In the genomic region with DNA sequence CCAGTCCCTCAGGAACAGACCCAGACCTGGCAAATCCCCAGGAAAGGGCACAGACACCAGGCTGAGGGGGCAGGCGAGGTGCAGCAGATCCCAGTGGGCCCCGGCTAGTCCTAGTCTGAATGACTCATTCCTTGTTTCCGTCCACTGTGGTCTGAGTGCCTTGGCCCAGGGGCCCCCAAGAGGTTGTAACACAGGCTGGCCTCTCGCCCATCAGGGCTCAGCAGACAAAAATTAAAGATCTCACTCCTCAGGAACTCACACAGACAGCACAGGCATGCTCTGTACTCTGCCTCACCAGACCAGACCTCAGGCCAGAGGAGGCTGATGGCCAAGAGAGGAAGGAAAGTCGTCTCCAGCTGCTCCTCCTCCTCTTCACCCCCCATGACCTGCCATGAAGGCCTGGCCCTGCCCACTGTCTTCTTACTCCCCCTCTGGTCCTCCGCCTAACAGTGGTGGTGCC, we compare ENCODE assay signal across 9 cellular contexts. TPM values are rescaled to one million over a fixed set of nuclear protein-coding genes. Genes with fewer than 3 reads are reported as not detected.
DNase-seq lines count a peak whose midpoint lies in the region; ATAC-seq, FAIRE-seq and TF ChIP-seq lines count a peak whose summit lies in the region.
"Had no signal": no experiment of that assay in that cellular context is flagged by ENCODE, and none has a peak within 500 bp of the region (broad histone marks: within the 10 kb centered on the region; RNA-seq: fewer than 3 reads in every experiment).

No MANE protein-coding gene starts in this region.

- H3F3A ChIP-seq in SK-N-SH (replicated peaks; ENCODE audit: insufficient read depth) = peaks cover 50% of the 10 kb centered on the region

- H3K9me3 ChIP-seq in SK-N-SH (no peaks in the 10 kb centered on the region), pancreas (no peaks in the 10 kb centered on the region)

- peak overlapping the region; percentile 84 for H3K4me2 ChIP-seq in SK-N-SH

- H3K79me2 ChIP-seq in SK-N-SH (ENCODE audit: insufficient read depth) = peaks cover 25% of the 10 kb centered on the region; the same call in 1 of the 2 replicates

- H3K4me1 ChIP-seq in SK-N-SH (ENCODE audit: control insufficient read depth in 1 of 2, insufficient read depth in 2 of 2, low read depth in 1 of 2, low read length in 1 of 2) (peaks cover 14 to 49% of the 10 kb centered on the region in 2 experiments; a peak in 3 of 4 replicates), pancreas (peaks cover 11 to 32% (median 18%) of the 10 kb centered on the region in 3 donors)

- H3K36me3 ChIP-seq in SK-N-SH (replicated peaks in 1 of 2; ENCODE audit: control insufficient read depth in 1 of 2, insufficient read depth in 2 of 2, low read length in 1 of 2) = no peaks in the 10 kb centered on the region
- H3K36me3 ChIP-seq in pancreas = no peaks in the 10 kb centered on the region

- no peak overlapping the region for H2AFZ ChIP-seq in SK-N-SH (ENCODE audit: low read depth)

- no peak for FAIRE-seq in pancreas (lab: Jason Lieb, UNC)
- FAIRE-seq: TTC549 had no signal

- TF ChIP-seq RAD21 in SK-N-SH (IDR thresholded peaks at IDR 0.05; ENCODE audit: low read length) = no peak

- no peak for TF ChIP-seq CTCF in SK-N-SH (IDR thresholded peaks at IDR 0.05)
- TF ChIP-seq CTCF in fibroblast of pulmonary artery (IDR thresholded peaks at IDR 0.05; ENCODE audit: low read length, missing control alignments) = no peak
- no peak for TF ChIP-seq CTCF in pancreas (IDR thresholded peaks at IDR 0.05)

- peak; percentile 36 to 99; a peak in 3 of 4 replicates for TF ChIP-seq EP300 in SK-N-SH (IDR thresholded peaks at IDR 0.05; ENCODE audit: borderline replicate concordance in 1 of 2, low read depth in 1 of 2, low read length in 1 of 2)

- H3K27me3 ChIP-seq in SK-N-SH (ENCODE audit: insufficient read depth) (no peaks in the 10 kb centered on the region), pancreas (no peaks in the 10 kb centered on the region)

- intact Hi-C loops in pancreas (cut with DNase I) = loop anchor here in 1 of 3 donors (10.0 kb wide), 1 partner anchor 185 kb away; no protein-coding TSS in a partner anchor

- DNase-seq in Caki2 (ENCODE audit: low read depth) = peak; percentile 90
- no peak for DNase-seq in SK-N-SH
- DNase-seq in fibroblast of pulmonary artery (ENCODE audit: low read depth) = peak; percentile 98
- DNase-seq in pancreas = peak in 2 of 6 donors; percentile 19 to 28

- peak in 3 of 4 donors; percentile 41 to 49 (median 46) for ATAC-seq in pancreas
- ATAC-seq in GM18858 (IDR thresholded peaks at IDR 0.05; ENCODE audit: unreplicated experiment) = no peak
- no peak for ATAC-seq in HG03280 (IDR thresholded peaks at IDR 0.05; ENCODE audit: unreplicated experiment)
- ATAC-seq in GM18909 (IDR thresholded peaks at IDR 0.05; ENCODE audit: poor library complexity, unreplicated experiment) = no peak
- no peak for ATAC-seq in GM19035 (IDR thresholded peaks at IDR 0.05; ENCODE audit: unreplicated experiment)

- CTCF ChIA-PET in SK-N-SH (lab: Yijun Ruan, JAX) = interaction anchor here (0.9 to 9.2 kb wide), 4 partner anchors 9 to 119 kb away, joined by 3 to 84 read pairs (median 28); partner anchors contain the start of gene LTBP2

- no peaks in the 10 kb centered on the region for H4K20me1 ChIP-seq in SK-N-SH (ENCODE audit: insufficient read depth)

- in situ Hi-C loops in Caki2 (cut with HindIII; ENCODE audit: low pct_unique_long_range_greater_than_20kb, low sequenced_read_pairs) = no loop called here

- H3K27ac ChIP-seq in SK-N-SH (ENCODE audit: low read depth in 2 of 2, low read length in 1 of 2) = peak overlapping the region; percentile 72 to 99
- peak overlapping the region in 2 of 4 donors; percentile 60 to 78 for H3K27ac ChIP-seq in pancreas

- H3K4me3 ChIP-seq in SK-N-SH (ENCODE audit: low read depth in 2 of 2, low read length in 1 of 2) (no peak overlapping the region), fibroblast of pulmonary artery (replicated peaks; ENCODE audit: low read depth, low read length) (no peak overlapping the region), pancreas (no peak overlapping the region)

- POLR2A ChIA-PET in SK-N-SH (lab: Yijun Ruan, JAX) = no interaction called here

- H3K9ac ChIP-seq in SK-N-SH = peak overlapping the region; percentile 80

- WGBS in SK-N-SH (ENCODE audit: low lambda C conversion rate) = 16% methylated on average over 5 of the region's 6 CpGs
- 66 to 74% methylated on average over 6 of the region's 6 CpGs for WGBS in pancreas, 2 donors

- no peaks in the 10 kb centered on the region for H3K9me2 ChIP-seq in SK-N-SH

TF ChIP-seq in SK-N-SH, 30 proteins besides CTCF, POLR2A, EP300 and RAD21 (continues in another document):
- TF ChIP-seq, protein P1, sequence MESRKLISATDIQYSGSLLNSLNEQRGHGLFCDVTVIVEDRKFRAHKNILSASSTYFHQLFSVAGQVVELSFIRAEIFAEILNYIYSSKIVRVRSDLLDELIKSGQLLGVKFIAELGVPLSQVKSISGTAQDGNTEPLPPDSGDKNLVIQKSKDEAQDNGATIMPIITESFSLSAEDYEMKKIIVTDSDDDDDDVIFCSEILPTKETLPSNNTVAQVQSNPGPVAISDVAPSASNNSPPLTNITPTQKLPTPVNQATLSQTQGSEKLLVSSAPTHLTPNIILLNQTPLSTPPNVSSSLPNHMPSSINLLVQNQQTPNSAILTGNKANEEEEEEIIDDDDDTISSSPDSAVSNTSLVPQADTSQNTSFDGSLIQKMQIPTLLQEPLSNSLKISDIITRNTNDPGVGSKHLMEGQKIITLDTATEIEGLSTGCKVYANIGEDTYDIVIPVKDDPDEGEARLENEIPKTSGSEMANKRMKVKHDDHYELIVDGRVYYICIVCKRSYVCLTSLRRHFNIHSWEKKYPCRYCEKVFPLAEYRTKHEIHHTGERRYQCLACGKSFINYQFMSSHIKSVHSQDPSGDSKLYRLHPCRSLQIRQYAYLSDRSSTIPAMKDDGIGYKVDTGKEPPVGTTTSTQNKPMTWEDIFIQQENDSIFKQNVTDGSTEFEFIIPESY (IDR thresholded peaks at IDR 0.05; ENCODE audit: borderline replicate concordance, low read depth) = peak; percentile 88
- TF ChIP-seq PBX3 (IDR thresholded peaks at IDR 0.05) (peak; percentile 82), RFX5 (IDR thresholded peaks at IDR 0.05; ENCODE audit: low read length) (no peak), NFIC (IDR thresholded peaks at IDR 0.05; ENCODE audit: borderline replicate concordance) (peak; percentile 99), TCF12 (IDR thresholded peaks at IDR 0.05) (peak; percentile 97), YY1 (IDR thresholded peaks at IDR 0.05; ENCODE audit: low read depth) (no peak), TEAD4 (IDR thresholded peaks at IDR 0.05; ENCODE audit: borderline replicate concordance, insufficient read depth) (peak; percentile 98), FOXJ3 (CRISPR knock-in tag; IDR thresholded peaks at IDR 0.05) (no peak), GABPA (IDR thresholded peaks at IDR 0.05; ENCODE audit: low read depth) (0 out of 2 replicates have a peak, but pooled peaks have one; percentile 37), SMC3 (IDR thresholded peaks at IDR 0.05; ENCODE audit: low read depth, low read length) (no peak), JUND (IDR thresholded peaks at IDR 0.05) (peak; percentile 99), FOXM1 (IDR thresholded peaks at IDR 0.05; ENCODE audit: low read depth) (peak; percentile 93; the same call in 1 of the 2 replicates)
- TF ChIP-seq, protein P2, sequence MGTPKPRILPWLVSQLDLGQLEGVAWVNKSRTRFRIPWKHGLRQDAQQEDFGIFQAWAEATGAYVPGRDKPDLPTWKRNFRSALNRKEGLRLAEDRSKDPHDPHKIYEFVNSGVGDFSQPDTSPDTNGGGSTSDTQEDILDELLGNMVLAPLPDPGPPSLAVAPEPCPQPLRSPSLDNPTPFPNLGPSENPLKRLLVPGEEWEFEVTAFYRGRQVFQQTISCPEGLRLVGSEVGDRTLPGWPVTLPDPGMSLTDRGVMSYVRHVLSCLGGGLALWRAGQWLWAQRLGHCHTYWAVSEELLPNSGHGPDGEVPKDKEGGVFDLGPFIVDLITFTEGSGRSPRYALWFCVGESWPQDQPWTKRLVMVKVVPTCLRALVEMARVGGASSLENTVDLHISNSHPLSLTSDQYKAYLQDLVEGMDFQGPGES (IDR thresholded peaks at IDR 0.05; ENCODE audit: low read depth, low read length) = no peak
- TF ChIP-seq, protein P3, sequence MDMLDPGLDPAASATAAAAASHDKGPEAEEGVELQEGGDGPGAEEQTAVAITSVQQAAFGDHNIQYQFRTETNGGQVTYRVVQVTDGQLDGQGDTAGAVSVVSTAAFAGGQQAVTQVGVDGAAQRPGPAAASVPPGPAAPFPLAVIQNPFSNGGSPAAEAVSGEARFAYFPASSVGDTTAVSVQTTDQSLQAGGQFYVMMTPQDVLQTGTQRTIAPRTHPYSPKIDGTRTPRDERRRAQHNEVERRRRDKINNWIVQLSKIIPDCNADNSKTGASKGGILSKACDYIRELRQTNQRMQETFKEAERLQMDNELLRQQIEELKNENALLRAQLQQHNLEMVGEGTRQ (IDR thresholded peaks at IDR 0.05; ENCODE audit: borderline replicate concordance, low read depth, low read length) = no peak

RNA-seq across cellular contexts. Expression of gene LTBP2, which starts 7.7 kb away (rescaled TPM):
- 7.6 and 34.4 TPM in 2 replicates for total RNA-seq in Caki2 (2014; rRNA removed; shearing (Covaris generic); ENCODE audit: low replicate concordance)
- 34.4 and 58.8 TPM in 2 replicates for polyA plus RNA-seq in SK-N-SH (2012; rRNA removed)
- 30.9 and 41.3 TPM in 2 replicates for polyA plus RNA-seq in SK-N-SH (2012; cell fraction: cytosol; rRNA removed)
- 136 and 138 TPM in 2 replicates for polyA plus RNA-seq in SK-N-SH (2012; cell fraction: nucleus; rRNA removed)
- total RNA-seq in pancreas = 10 to 100 TPM in 2 of 6 donors, 1 to 10 TPM in 4; 3.3 to 18.1 (median 5.5) TPM
- 1 to 10 TPM; 1.8 to 2.5 TPM for polyA plus RNA-seq in pancreas

Comparison
In these comparisons a context has a peak if more than half of its experiments do, and no peak if none do; other contexts are left out.
1. ATAC-seq: peak in pancreas (3 of 4); none in GM18858 (single experiment), HG03280 (single experiment), GM18909 (single experiment) and GM19035 (single experiment).